Comparison of ENCODE assay signal across 1 cellular context in genomic region chr17:74305865-74306654, GRCh38.
TF ChIP-seq lines count a peak whose summit lies in the region.

No MANE protein-coding gene starts in this region.

TF ChIP-seq in GM12878, 131 proteins besides CTCF, POLR2A, EP300 and RAD21:
- TF ChIP-seq BCL3 (IDR thresholded peaks at IDR 0.05; ENCODE audit: borderline replicate concordance, insufficient read depth, low read depth, low read length, poor library complexity, severe bottlenecking) (no peak), IRF5 (IDR thresholded peaks at IDR 0.05; ENCODE audit: borderline replicate concordance) (no peak), ZNF384 (IDR thresholded peaks at IDR 0.05; ENCODE audit: borderline replicate concordance, low read depth, low read length) (no peak), CREM (IDR thresholded peaks at IDR 0.05; ENCODE audit: low read depth) (no peak), GABPA (IDR thresholded peaks at IDR 0.05; ENCODE audit: low read depth) (no peak)
